ENCODE assay signal across 24 cellular contexts in genomic region chr11:68594123-68594522, GRCh38.
DNase-seq lines count a peak whose midpoint lies in the region; ATAC-seq and TF ChIP-seq lines count a peak whose summit lies in the region.
"Had no signal": no experiment of that assay in that cellular context is flagged by ENCODE, and none has a peak within 500 bp of the region (broad histone marks: within the 10 kb centered on the region; RNA-seq: fewer than 3 reads in every experiment).

No MANE protein-coding gene starts in this region.

- H3K36me3 Mint-ChIP-seq in natural killer cell (peaks cover 46% of the 10 kb centered on the region), endothelial cell (ENCODE audit: low read depth, unreplicated experiment) (peaks cover 62% of the 10 kb centered on the region)
- H3K36me3 Mint-ChIP-seq in natural killer cell treated with Interleukin-12 subunit alpha and Interleukin-12 subunit beta and Interleukin-15 and Interleukin-18, amount 100 ng/mL, for 72 hours: peaks cover 46% of the 10 kb centered on the region
- peaks cover 67% of the 10 kb centered on the region for H3K36me3 Mint-ChIP-seq in activated T-helper 1 cell treated with anti-CD3 and anti-CD28 coated beads, Interleukin-12 subunit alpha, Interleukin-12 subunit beta, Interleukin-2, Interleukin-4 antibody, amounts not matched to agents 30 ng/mL and 10 ng/mL and 1 ng/mL, durations not matched to agents 14 hours and 24 hours and 36 hours (ENCODE audit: low read depth)
- H3K36me3 Mint-ChIP-seq in effector memory CD8-positive, alpha-beta T cell (ENCODE audit: insufficient read depth): peaks cover 88% of the 10 kb centered on the region

- no peaks in the 10 kb centered on the region for H3K27me3 Mint-ChIP-seq in natural killer cell (ENCODE audit: low read depth in 2 of 2)
- H3K27me3 Mint-ChIP-seq in natural killer cell treated with Interleukin-12 subunit alpha and Interleukin-12 subunit beta and Interleukin-15 and Interleukin-18, amount 100 ng/mL, for 72 hours: no peaks in the 10 kb centered on the region
- H3K27me3 Mint-ChIP-seq in activated T-helper 1 cell treated with anti-CD3 and anti-CD28 coated beads, Interleukin-12 subunit alpha, Interleukin-12 subunit beta, Interleukin-2, Interleukin-4 antibody, amounts not matched to agents 30 ng/mL and 10 ng/mL and 1 ng/mL, durations not matched to agents 14 hours and 24 hours and 36 hours (ENCODE audit: insufficient read depth): no peaks in the 10 kb centered on the region
- peaks cover 7% of the 10 kb centered on the region for H3K27me3 Mint-ChIP-seq in endothelial cell (ENCODE audit: unreplicated experiment)
- H3K27me3 Mint-ChIP-seq in effector memory CD8-positive, alpha-beta T cell: no peaks in the 10 kb centered on the region
- H3K27me3 Mint-ChIP-seq: IgD-negative memory B cell had no signal

- DNase-seq in natural killer cell (no peak), endothelial cell (ENCODE audit: low spot score) (no peak)
- DNase-seq in natural killer cell treated with Interleukin-12 subunit alpha and Interleukin-12 subunit beta and Interleukin-15 and Interleukin-18, amount 100 ng/mL, for 72 hours (ENCODE audit: low spot score): no peak
- no peak for DNase-seq in activated T-helper 1 cell treated with anti-CD3 and anti-CD28 coated beads, Interleukin-12 subunit alpha, Interleukin-12 subunit beta, Interleukin-2, Interleukin-4 antibody, amounts not matched to agents 30 ng/mL and 10 ng/mL and 1 ng/mL, durations not matched to agents 14 hours and 24 hours and 36 hours (ENCODE audit: low spot score)
- DNase-seq in effector memory CD8-positive, alpha-beta T cell: no peak
- no peak for DNase-seq in activated CD4-positive, CD25-positive, alpha-beta regulatory T cell treated with anti-CD3 and anti-CD28 coated beads, Interleukin-2, amount 50 U/mL, for 72 hours
- DNase-seq: C1 segment of cervical spinal cord; CD8-positive, alpha-beta T cell; DMS 273 treated with DMSO at 0.1 percent for 48 hours; DMS79; EL; GDM1; HCEC 1CT; MM.1S; NCI-H1694; NCI-H2029 treated with DMSO at 0.1 percent for 48 hours; NCI-H2227 treated with DMSO at 0.1 percent for 48 hours; NCI-H526 treated with DMSO at 0.1 percent for 48 hours; PC-9; SJCRH30 had no signal

- H3K4me1 Mint-ChIP-seq in natural killer cell (peaks cover 24 to 29% of the 10 kb centered on the region in 2 donors), endothelial cell (ENCODE audit: unreplicated experiment) (peaks cover 12% of the 10 kb centered on the region)
- peaks cover 0 to 23% of the 10 kb centered on the region in 2 donors for H3K4me1 Mint-ChIP-seq in natural killer cell treated with Interleukin-12 subunit alpha and Interleukin-12 subunit beta and Interleukin-15 and Interleukin-18, amount 100 ng/mL, for 72 hours (ENCODE audit: low read depth in 2 of 2)
- H3K4me1 Mint-ChIP-seq in activated T-helper 1 cell treated with anti-CD3 and anti-CD28 coated beads, Interleukin-12 subunit alpha, Interleukin-12 subunit beta, Interleukin-2, Interleukin-4 antibody, amounts not matched to agents 30 ng/mL and 10 ng/mL and 1 ng/mL, durations not matched to agents 14 hours and 24 hours and 36 hours (ENCODE audit: low read depth): peaks cover 9% of the 10 kb centered on the region
- H3K4me1 Mint-ChIP-seq in effector memory CD8-positive, alpha-beta T cell (ENCODE audit: low read depth in 2 of 2): peaks cover 0 to 12% of the 10 kb centered on the region in 2 donors
- H3K4me1 Mint-ChIP-seq: IgD-negative memory B cell had no signal

- intact Hi-C loops in natural killer cell (cut with micrococcal nuclease): no loop called here
- intact Hi-C loops in activated T-helper 1 cell treated with anti-CD3 and anti-CD28 coated beads, Interleukin-12 subunit alpha, Interleukin-12 subunit beta, Interleukin-2, Interleukin-4 antibody, amounts not matched to agents 30 ng/mL and 10 ng/mL and 1 ng/mL, durations not matched to agents 14 hours and 24 hours and 36 hours (cut with micrococcal nuclease): no loop called here

- H3K9me3 Mint-ChIP-seq in natural killer cell: no peaks in the 10 kb centered on the region
- H3K9me3 Mint-ChIP-seq in natural killer cell treated with Interleukin-12 subunit alpha and Interleukin-12 subunit beta and Interleukin-15 and Interleukin-18, amount 100 ng/mL, for 72 hours: no peaks in the 10 kb centered on the region
- no peaks in the 10 kb centered on the region for H3K9me3 Mint-ChIP-seq in activated T-helper 1 cell treated with anti-CD3 and anti-CD28 coated beads, Interleukin-12 subunit alpha, Interleukin-12 subunit beta, Interleukin-2, Interleukin-4 antibody, amounts not matched to agents 30 ng/mL and 10 ng/mL and 1 ng/mL, durations not matched to agents 14 hours and 24 hours and 36 hours
- H3K9me3 Mint-ChIP-seq in endothelial cell (ENCODE audit: unreplicated experiment): no peaks in the 10 kb centered on the region
- no peaks in the 10 kb centered on the region for H3K9me3 Mint-ChIP-seq in effector memory CD8-positive, alpha-beta T cell
- H3K9me3 Mint-ChIP-seq: CD8-positive, alpha-beta T cell; IgD-negative memory B cell had no signal

- H3K27ac Mint-ChIP-seq in natural killer cell (peak overlapping the region; percentile 56 to 67), endothelial cell (ENCODE audit: unreplicated experiment) (peak overlapping the region; percentile 27)
- H3K27ac Mint-ChIP-seq in natural killer cell treated with Interleukin-12 subunit alpha and Interleukin-12 subunit beta and Interleukin-15 and Interleukin-18, amount 100 ng/mL, for 72 hours: peak overlapping the region in 1 of 2 donors; percentile 14
- peak overlapping the region; percentile 68 for H3K27ac Mint-ChIP-seq in activated T-helper 1 cell treated with anti-CD3 and anti-CD28 coated beads, Interleukin-12 subunit alpha, Interleukin-12 subunit beta, Interleukin-2, Interleukin-4 antibody, amounts not matched to agents 30 ng/mL and 10 ng/mL and 1 ng/mL, durations not matched to agents 14 hours and 24 hours and 36 hours
- H3K27ac Mint-ChIP-seq in effector memory CD8-positive, alpha-beta T cell: peak overlapping the region in 1 of 2 donors; percentile 1
- H3K27ac Mint-ChIP-seq: CD8-positive, alpha-beta T cell had no signal

- TF ChIP-seq CTCF in natural killer cell (IDR thresholded peaks at IDR 0.05) (no peak), endothelial cell (IDR thresholded peaks at IDR 0.05; ENCODE audit: unreplicated experiment) (no peak)

- ATAC-seq in natural killer cell (no peak), GM19397 (IDR thresholded peaks at IDR 0.05; ENCODE audit: unreplicated experiment) (no peak)
- no peak for ATAC-seq in natural killer cell treated with Interleukin-12 subunit alpha and Interleukin-12 subunit beta and Interleukin-15 and Interleukin-18, amount 100 ng/mL, for 72 hours
- no peak for ATAC-seq in effector memory CD8-positive, alpha-beta T cell (replicated peaks)
- ATAC-seq: CD8-positive, alpha-beta T cell; GM12878; Right ventricle myocardium inferior had no signal

- H3K4me3 Mint-ChIP-seq in natural killer cell (peak overlapping the region; percentile 38), endothelial cell (ENCODE audit: unreplicated experiment) (no peak overlapping the region)
- no peak overlapping the region for H3K4me3 Mint-ChIP-seq in natural killer cell treated with Interleukin-12 subunit alpha and Interleukin-12 subunit beta and Interleukin-15 and Interleukin-18, amount 100 ng/mL, for 72 hours
- no peak overlapping the region for H3K4me3 Mint-ChIP-seq in activated T-helper 1 cell treated with anti-CD3 and anti-CD28 coated beads, Interleukin-12 subunit alpha, Interleukin-12 subunit beta, Interleukin-2, Interleukin-4 antibody, amounts not matched to agents 30 ng/mL and 10 ng/mL and 1 ng/mL, durations not matched to agents 14 hours and 24 hours and 36 hours
- H3K4me3 Mint-ChIP-seq in effector memory CD8-positive, alpha-beta T cell: no peak overlapping the region
- H3K4me3 Mint-ChIP-seq: CD8-positive, alpha-beta T cell; IgD-negative memory B cell had no signal
